ENCODE assay signal across 30 cellular contexts in genomic region chr12:26007563-26007962, GRCh38. TPM values are rescaled to one million over a fixed set of nuclear protein-coding genes. Genes with fewer than 3 reads are reported as not detected.
"Had no signal": no experiment of that assay in that cellular context is flagged by ENCODE, and none has a peak within 500 bp of the region (broad histone marks: within the 10 kb centered on the region; RNA-seq: fewer than 3 reads in every experiment).

No MANE protein-coding gene starts in this region.

- H3K27me3 ChIP-seq: colonic mucosa, heart left ventricle, neural progenitor cell, right atrium auricular region, stomach, suprapubic skin, tibial artery, upper lobe of right lung had no signal

- H3K4me3 Mint-ChIP-seq: activated CD4-positive, alpha-beta memory T cell treated with anti-CD3 and anti-CD28 coated beads, Interleukin-2, amount 10 ng/mL, durations not matched to agents 7 days and 5 days; activated CD4-positive, alpha-beta T cell treated with anti-CD3 and anti-CD28 coated beads, Interleukin-2, amount 10 ng/mL, durations not matched to agents 24 days and 14 days; activated naive CD4-positive, alpha-beta T cell treated with anti-CD3 and anti-CD28 coated beads, Interleukin-2, amount 10 ng/mL, durations not matched to agents 7 days and 5 days; activated T-cell treated with anti-CD3 and anti-CD28 coated beads, Interleukin-2, amount 50 U/mL, for 24 hours; immature natural killer cell; naive thymus-derived CD8-positive, alpha-beta T cell; neural progenitor cell; stimulated activated naive B cell treated with anti-CD40 and anti-IgM and Interleukin-4, amounts not matched to agents 10 μg/mL and 1 μg/mL and 100 μg/mL, for 72 hours had no signal

- H3K27ac Mint-ChIP-seq: activated CD4-positive, alpha-beta memory T cell treated with anti-CD3 and anti-CD28 coated beads, Interleukin-2, amount 10 ng/mL, durations not matched to agents 7 days and 5 days; activated CD4-positive, alpha-beta T cell treated with anti-CD3 and anti-CD28 coated beads, Interleukin-2, amount 10 ng/mL, durations not matched to agents 24 days and 14 days; activated naive CD4-positive, alpha-beta T cell treated with anti-CD3 and anti-CD28 coated beads, Interleukin-2, amount 10 ng/mL, durations not matched to agents 7 days and 5 days; activated T-cell treated with anti-CD3 and anti-CD28 coated beads, Interleukin-2, amount 50 U/mL, for 24 hours; immature natural killer cell; neural progenitor cell; stimulated activated naive B cell treated with anti-CD40 and anti-IgM and Interleukin-4, amounts not matched to agents 10 μg/mL and 1 μg/mL and 100 μg/mL, for 72 hours had no signal

- DNase-seq: activated CD4-positive, alpha-beta memory T cell treated with anti-CD3 and anti-CD28 coated beads, Interleukin-2, amount 10 ng/mL, durations not matched to agents 7 days and 5 days; activated CD4-positive, alpha-beta T cell treated with anti-CD3 and anti-CD28 coated beads, Interleukin-2, amount 10 ng/mL, durations not matched to agents 24 days and 14 days; activated CD4-positive, CD25-positive, alpha-beta regulatory T cell treated with anti-CD3 and anti-CD28 coated beads, Interleukin-2, amount 50 U/mL, for 72 hours; activated CD8-positive, alpha-beta memory T cell treated with anti-CD3 and anti-CD28 coated beads, Interleukin-2, amount 50 U/mL, for 48 hours; activated gamma-delta T cell; activated naive CD4-positive, alpha-beta T cell treated with anti-CD3 and anti-CD28 coated beads, Interleukin-2, amount 10 ng/mL, durations not matched to agents 7 days and 5 days; activated T-cell treated with anti-CD3 and anti-CD28 coated beads, Interleukin-2, amount 50 U/mL, for 24 hours; cerebellar nuclear complex; colonic mucosa; effector CD8-positive, alpha-beta T cell; foreskin fibroblast; heart left ventricle; hypothalamus; immature natural killer cell; kidney; midbrain; naive thymus-derived CD8-positive, alpha-beta T cell; occipital lobe; psoas muscle; stimulated activated CD4-positive, alpha-beta T cell treated with anti-CD3 and anti-CD28 coated beads, Interleukin-15, amount 100 ng/mL, for 24 hours; stimulated activated CD4-positive, alpha-beta T cell treated with anti-CD3 and anti-CD28 coated beads, Interleukin-2, amount 100 ng/mL, for 24 hours; stimulated activated naive B cell treated with anti-CD40 and anti-IgM and Interleukin-4, amounts not matched to agents 10 μg/mL and 1 μg/mL and 100 μg/mL, for 72 hours; stomach; tibial artery; upper lobe of right lung; WERI-Rb-1 had no signal

- ATAC-seq: heart left ventricle; naive thymus-derived CD8-positive, alpha-beta T cell; psoas muscle; stimulated activated naive B cell treated with anti-CD40 and anti-IgM and Interleukin-4, amounts not matched to agents 10 μg/mL and 1 μg/mL and 100 μg/mL, for 72 hours had no signal

- H3K27me3 Mint-ChIP-seq: activated CD4-positive, alpha-beta memory T cell treated with anti-CD3 and anti-CD28 coated beads, Interleukin-2, amount 10 ng/mL, durations not matched to agents 7 days and 5 days; activated naive CD4-positive, alpha-beta T cell treated with anti-CD3 and anti-CD28 coated beads, Interleukin-2, amount 10 ng/mL, durations not matched to agents 7 days and 5 days; activated T-cell treated with anti-CD3 and anti-CD28 coated beads, Interleukin-2, amount 50 U/mL, for 24 hours had no signal

- H3K36me3 ChIP-seq: colonic mucosa, right atrium auricular region, suprapubic skin, tibial artery, upper lobe of right lung, WERI-Rb-1 had no signal

- H3K4me1 Mint-ChIP-seq: activated CD4-positive, alpha-beta memory T cell treated with anti-CD3 and anti-CD28 coated beads, Interleukin-2, amount 10 ng/mL, durations not matched to agents 7 days and 5 days; activated naive CD4-positive, alpha-beta T cell treated with anti-CD3 and anti-CD28 coated beads, Interleukin-2, amount 10 ng/mL, durations not matched to agents 7 days and 5 days; immature natural killer cell; naive thymus-derived CD8-positive, alpha-beta T cell; stimulated activated naive B cell treated with anti-CD40 and anti-IgM and Interleukin-4, amounts not matched to agents 10 μg/mL and 1 μg/mL and 100 μg/mL, for 72 hours had no signal

- H3K9ac ChIP-seq: neural progenitor cell, parathyroid adenoma had no signal

- H3K4me3 ChIP-seq: colonic mucosa, heart left ventricle, neural progenitor cell, psoas muscle, right atrium auricular region, stomach, suprapubic skin, tibial artery, upper lobe of right lung had no signal

- H3K9me3 ChIP-seq: colonic mucosa, suprapubic skin, tibial artery, upper lobe of right lung had no signal

- H3K36me3 Mint-ChIP-seq: activated naive CD4-positive, alpha-beta T cell treated with anti-CD3 and anti-CD28 coated beads, Interleukin-2, amount 10 ng/mL, durations not matched to agents 7 days and 5 days had no signal

- H3K27ac ChIP-seq: colonic mucosa, neural progenitor cell, parathyroid adenoma, psoas muscle, suprapubic skin, tibial artery, upper lobe of right lung, WERI-Rb-1 had no signal

- H3K9me3 Mint-ChIP-seq: activated CD4-positive, alpha-beta T cell treated with anti-CD3 and anti-CD28 coated beads, Interleukin-2, amount 10 ng/mL, durations not matched to agents 24 days and 14 days had no signal

- H3K4me1 ChIP-seq: colonic mucosa had no signal

RNA-seq across cellular contexts. Expression of gene RASSF8, which starts 49.1 kb away (rescaled TPM):
- total RNA-seq: naive thymus-derived CD8-positive, alpha-beta T cell had no signal
- polyA plus RNA-seq: naive thymus-derived CD8-positive, alpha-beta T cell had no signal
